Comparison of ENCODE assay signal across 8 cellular contexts in the genomic region with DNA sequence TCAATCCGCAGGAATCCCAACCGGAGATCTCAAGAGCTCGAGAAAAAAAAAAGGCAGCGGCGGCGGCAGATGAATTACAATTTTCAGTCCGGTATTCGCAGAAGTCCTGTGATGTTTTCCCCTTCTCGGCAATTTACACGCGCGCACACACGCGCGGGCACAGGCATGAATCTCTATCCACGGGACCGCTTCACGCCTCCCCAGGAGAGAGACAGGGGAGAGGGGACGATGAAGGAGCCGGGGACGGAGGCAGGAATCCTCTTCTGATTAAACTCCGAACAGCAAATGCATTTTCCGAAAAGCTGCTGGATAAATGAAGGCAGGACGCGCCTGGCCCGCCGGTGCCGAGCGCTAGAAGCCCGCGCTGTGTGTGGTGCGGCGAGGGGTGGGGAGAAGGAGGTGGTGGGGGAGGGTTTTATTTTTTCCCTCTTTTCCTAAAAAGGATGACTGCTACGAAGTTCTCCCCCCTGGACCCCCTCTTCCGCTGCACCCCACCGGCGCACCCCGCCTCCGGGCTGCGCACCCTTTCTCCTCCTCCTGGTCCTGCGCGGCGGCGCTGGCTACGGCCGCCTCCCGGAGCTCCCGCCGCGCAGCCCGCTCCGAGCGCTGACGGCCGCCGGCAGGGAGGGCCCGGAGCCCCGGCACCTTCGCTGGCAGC. TPM values are rescaled to one million over a fixed set of nuclear protein-coding genes. Genes with fewer than 3 reads are reported as not detected.
DNase-seq lines count a peak whose midpoint lies in the region; ATAC-seq and TF ChIP-seq lines count a peak whose summit lies in the region.

A gene (minus strand): TSS at position 387 of the 658 bp plus-strand sequence.

- H3K4me3 ChIP-seq in HCT116 (replicated peaks in 1 of 2; ENCODE audit: low read depth in 1 of 2, low read length in 2 of 2) = peak within 1 kb of the TSS; percentile 68 to 69
- H3K4me3 ChIP-seq in vagina = peak within 1 kb of the TSS; percentile 63 to 84

- H3K27me3 Mint-ChIP-seq in naive thymus-derived CD8-positive, alpha-beta T cell = no peaks in the 10 kb centered on the region

- H3K9me2 ChIP-seq in HCT116 (ENCODE audit: insufficient read depth) = no peaks in the 10 kb centered on the region

- H3K36me3 ChIP-seq in HCT116 (ENCODE audit: control insufficient read depth in 1 of 2, insufficient read depth in 2 of 2, low read length in 2 of 2) = no peaks in the 10 kb centered on the region
- H3K36me3 ChIP-seq in vagina = no peaks in the 10 kb centered on the region

- no peak for TF ChIP-seq POLR2A in HCT116 (IDR thresholded peaks at IDR 0.05; ENCODE audit: borderline replicate concordance, extremely low read depth, insufficient read depth, insufficient read length)
- no peak for TF ChIP-seq POLR2A in vagina (IDR thresholded peaks at IDR 0.05)

- H3K79me2 ChIP-seq in HCT116 (ENCODE audit: insufficient read depth, low read length) = no peaks in the 10 kb centered on the region

- H3K27ac Mint-ChIP-seq in naive thymus-derived CD8-positive, alpha-beta T cell = peak within 1 kb of the TSS; percentile 87 to 97 (median 96)

- H3K27me3 ChIP-seq in HCT116 (ENCODE audit: insufficient read depth, low read length) = 0 out of 2 replicates have a peak, but pooled peaks cover 7% of the 10 kb centered on the region
- H3K27me3 ChIP-seq in vagina = no peaks in the 10 kb centered on the region

- BruUV-seq in HCT116 (replicated peaks; lab: Mats Ljungman, UMichigan) = no TSS peak

- H3K27ac ChIP-seq in HCT116 (ENCODE audit: low read depth, low read length) = peak within 1 kb of the TSS; percentile 43; the same call in 1 of the 2 replicates
- H3K27ac ChIP-seq in vagina = peak within 1 kb of the TSS; percentile 93

- peaks cover 0 to 15% (median 5%) of the 10 kb centered on the region in 3 donors for H3K36me3 Mint-ChIP-seq in naive thymus-derived CD8-positive, alpha-beta T cell

- ATAC-seq in HCT116 = peak; percentile 63
- ATAC-seq in naive thymus-derived CD8-positive, alpha-beta T cell = peak; percentile 27 to 43

- RAD21 ChIA-PET in HCT116 (lab: Charles Lee; ENCODE audit: low non-redundant PET in 1 of 2, low total read pairs in 2 of 2, uncharacterized antibody in 2 of 2, unreplicated experiment in 2 of 2) = interaction anchor here in 1 of 2 experiments (0.5 kb wide), 1 partner anchor 24 kb away, joined by 3 read pairs; no protein-coding TSS in a partner anchor

- peak within 1 kb of the TSS; percentile 89 to 100 (median 99) for H3K4me3 Mint-ChIP-seq in naive thymus-derived CD8-positive, alpha-beta T cell

- DNase-seq in NCI-H1436 (lab: John Stamatoyannopoulos, UW) = peak; percentile 14
- DNase-seq in NCI-H1436 treated with DMSO at 0.1 percent for 48 hours (lab: John Stamatoyannopoulos, UW) = no peak
- no peak for DNase-seq in HCT116 (ENCODE audit: low read depth, low spot score)
- DNase-seq in NCI-H1105 (lab: John Stamatoyannopoulos, UW) = peak; percentile 56
- DNase-seq in activated T-cell treated with anti-CD3 and anti-CD28 coated beads for 4 hours = peak; percentile 33
- peak; percentile 40 for DNase-seq in fibroblast of peridontal ligament (ENCODE audit: extremely low read depth)
- peak in 4 of 10 donors; percentile 44 to 70 (median 58) for DNase-seq in naive thymus-derived CD8-positive, alpha-beta T cell
- no peak for DNase-seq in vagina (ENCODE audit: extremely low spot score in 2 of 2)

- CTCF ChIA-PET in HCT116 (lab: Charles Lee) = interaction anchor here (0.7 to 1.7 kb wide), 3 partner anchors 12 to 304 kb away, joined by 3 to 4 read pairs (median 3); no protein-coding TSS in a partner anchor

- no peaks in the 10 kb centered on the region for H4K20me1 ChIP-seq in HCT116 (ENCODE audit: insufficient read depth)

- H3K4me1 Mint-ChIP-seq in naive thymus-derived CD8-positive, alpha-beta T cell = peaks cover 20 to 70% (median 48%) of the 10 kb centered on the region in 4 donors

- no peaks in the 10 kb centered on the region for H3K9me3 Mint-ChIP-seq in naive thymus-derived CD8-positive, alpha-beta T cell

- peak within 1 kb of the TSS; percentile 59 for H3K9ac ChIP-seq in HCT116 (ENCODE audit: low read length)

- intact Hi-C loops in HCT116 (cut with micrococcal nuclease) (loop anchor here (5.0 to 10.0 kb wide), 2 partner anchors 118 to 835 kb away; no protein-coding TSS in a partner anchor), vagina (cut with DNase I) (loop anchor here (5.0 to 10.0 kb wide), 3 partner anchors 55 to 292 kb away; no protein-coding TSS in a partner anchor)

- POLR2A ChIA-PET in HCT116 (lab: Charles Lee) = no interaction called here
- POLR2A ChIA-PET in naive thymus-derived CD8-positive, alpha-beta T cell (lab: Charles Lee) = interaction anchor here (0.6 to 3.9 kb wide), 28 partner anchors 9 to 797 kb away, joined by 3 to 58 read pairs (median 4); a partner anchor contains a TSS

- H3K4me1 ChIP-seq in HCT116 (ENCODE audit: control insufficient read depth in 1 of 2, insufficient read depth in 2 of 2, low read length in 2 of 2) = peaks cover 5 to 24% of the 10 kb centered on the region in 2 experiments; a peak in 2 of 4 replicates
- peaks cover 36% of the 10 kb centered on the region for H3K4me1 ChIP-seq in vagina

- peak within 1 kb of the TSS; percentile 95 for H2AFZ ChIP-seq in HCT116 (ENCODE audit: low read depth, low read length, poor library complexity, severe bottlenecking)

- no peak for TF ChIP-seq RAD21 in HCT116 (IDR thresholded peaks at IDR 0.05; ENCODE audit: low read depth)

- H3K9me3 ChIP-seq in HCT116 (ENCODE audit: control insufficient read depth in 1 of 2, insufficient read depth in 1 of 2, low read depth in 1 of 2, low read length in 2 of 2) = no peaks in the 10 kb centered on the region
- H3K9me3 ChIP-seq in vagina = no peaks in the 10 kb centered on the region

- peak within 1 kb of the TSS; percentile 98 for H3K4me2 ChIP-seq in HCT116 (ENCODE audit: low read length)

- TF ChIP-seq CTCF in HCT116 (IDR thresholded peaks at IDR 0.05 in 2 of 3, conservative IDR thresholded peaks at IDR 0.05 in 1 of 3; ENCODE audit: borderline replicate concordance in 1 of 3, insufficient read depth in 1 of 3, low read depth in 2 of 3, low read length in 2 of 3) (no peak), vagina (IDR thresholded peaks at IDR 0.05) (no peak)

TF ChIP-seq in HCT116, 20 proteins besides CTCF, POLR2A, EP300 and RAD21:
- TF ChIP-seq SIN3A (IDR thresholded peaks at IDR 0.05; ENCODE audit: low read depth) = no peak
- TF ChIP-seq EZH2phosphoT487 (IDR thresholded peaks at IDR 0.05; ENCODE audit: borderline replicate concordance) = no peak
- no peak for TF ChIP-seq TCF7L2 (IDR thresholded peaks at IDR 0.05; ENCODE audit: borderline replicate concordance, extremely low read depth, insufficient read depth, insufficient read length)
- TF ChIP-seq EGR1 (IDR thresholded peaks at IDR 0.05; ENCODE audit: low read depth) = no peak
- TF ChIP-seq, protein P1, sequence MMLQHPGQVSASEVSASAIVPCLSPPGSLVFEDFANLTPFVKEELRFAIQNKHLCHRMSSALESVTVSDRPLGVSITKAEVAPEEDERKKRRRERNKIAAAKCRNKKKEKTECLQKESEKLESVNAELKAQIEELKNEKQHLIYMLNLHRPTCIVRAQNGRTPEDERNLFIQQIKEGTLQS (IDR thresholded peaks at IDR 0.05) = no peak
- no peak for TF ChIP-seq ZFX (IDR thresholded peaks at IDR 0.05)
- TF ChIP-seq, protein P2, sequence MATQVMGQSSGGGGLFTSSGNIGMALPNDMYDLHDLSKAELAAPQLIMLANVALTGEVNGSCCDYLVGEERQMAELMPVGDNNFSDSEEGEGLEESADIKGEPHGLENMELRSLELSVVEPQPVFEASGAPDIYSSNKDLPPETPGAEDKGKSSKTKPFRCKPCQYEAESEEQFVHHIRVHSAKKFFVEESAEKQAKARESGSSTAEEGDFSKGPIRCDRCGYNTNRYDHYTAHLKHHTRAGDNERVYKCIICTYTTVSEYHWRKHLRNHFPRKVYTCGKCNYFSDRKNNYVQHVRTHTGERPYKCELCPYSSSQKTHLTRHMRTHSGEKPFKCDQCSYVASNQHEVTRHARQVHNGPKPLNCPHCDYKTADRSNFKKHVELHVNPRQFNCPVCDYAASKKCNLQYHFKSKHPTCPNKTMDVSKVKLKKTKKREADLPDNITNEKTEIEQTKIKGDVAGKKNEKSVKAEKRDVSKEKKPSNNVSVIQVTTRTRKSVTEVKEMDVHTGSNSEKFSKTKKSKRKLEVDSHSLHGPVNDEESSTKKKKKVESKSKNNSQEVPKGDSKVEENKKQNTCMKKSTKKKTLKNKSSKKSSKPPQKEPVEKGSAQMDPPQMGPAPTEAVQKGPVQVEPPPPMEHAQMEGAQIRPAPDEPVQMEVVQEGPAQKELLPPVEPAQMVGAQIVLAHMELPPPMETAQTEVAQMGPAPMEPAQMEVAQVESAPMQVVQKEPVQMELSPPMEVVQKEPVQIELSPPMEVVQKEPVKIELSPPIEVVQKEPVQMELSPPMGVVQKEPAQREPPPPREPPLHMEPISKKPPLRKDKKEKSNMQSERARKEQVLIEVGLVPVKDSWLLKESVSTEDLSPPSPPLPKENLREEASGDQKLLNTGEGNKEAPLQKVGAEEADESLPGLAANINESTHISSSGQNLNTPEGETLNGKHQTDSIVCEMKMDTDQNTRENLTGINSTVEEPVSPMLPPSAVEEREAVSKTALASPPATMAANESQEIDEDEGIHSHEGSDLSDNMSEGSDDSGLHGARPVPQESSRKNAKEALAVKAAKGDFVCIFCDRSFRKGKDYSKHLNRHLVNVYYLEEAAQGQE (IDR thresholded peaks at IDR 0.05; ENCODE audit: low read depth) = no peak
- TF ChIP-seq, protein P3, sequence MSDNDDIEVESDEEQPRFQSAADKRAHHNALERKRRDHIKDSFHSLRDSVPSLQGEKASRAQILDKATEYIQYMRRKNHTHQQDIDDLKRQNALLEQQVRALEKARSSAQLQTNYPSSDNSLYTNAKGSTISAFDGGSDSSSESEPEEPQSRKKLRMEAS (IDR thresholded peaks at IDR 0.05) = no peak
- TF ChIP-seq ZNF274 (IDR thresholded peaks at IDR 0.05; ENCODE audit: low read depth, low read length) = no peak
- TF ChIP-seq ELF1 (IDR thresholded peaks at IDR 0.05; ENCODE audit: borderline replicate concordance, low read depth) = no peak
- TF ChIP-seq CEBPB (IDR thresholded peaks at IDR 0.05; ENCODE audit: low read depth) = no peak
- no peak for TF ChIP-seq SP1 (IDR thresholded peaks at IDR 0.05; ENCODE audit: low read depth)
- TF ChIP-seq SRF (IDR thresholded peaks at IDR 0.05; ENCODE audit: low read depth) = no peak
- TF ChIP-seq POLR2AphosphoS5 (IDR thresholded peaks at IDR 0.05; ENCODE audit: low read depth, low read length) = no peak
- no peak for TF ChIP-seq CBX3 (IDR thresholded peaks at IDR 0.05; ENCODE audit: low read depth)
- no peak for TF ChIP-seq FOSL1 (IDR thresholded peaks at IDR 0.05; ENCODE audit: low read depth)
- no peak for TF ChIP-seq EZH2 (IDR thresholded peaks at IDR 0.05)

RNA-seq across cellular contexts. Expression of the gene that starts here (rescaled TPM):
- 2.5 TPM for total RNA-seq in HCT116 (2021; ENCODE audit: unreplicated experiment)
- polyA plus RNA-seq in HCT116 (2012) = 0.37 and 0.44 TPM in 2 replicates
- 10 to 100 TPM; 32.9 to 33.1 TPM for total RNA-seq in naive thymus-derived CD8-positive, alpha-beta T cell
- 10 to 100 TPM; 24.3 to 40.2 (median 31.3) TPM for polyA plus RNA-seq in naive thymus-derived CD8-positive, alpha-beta T cell
- total RNA-seq in vagina = 18.7 TPM

Comparison
In these comparisons a context has a peak if more than half of its experiments do, and no peak if none do; other contexts are left out.
1. DNase-seq: peak in NCI-H1436 (single experiment), NCI-H1105 (single experiment), activated T-cell treated with anti-CD3 and anti-CD28 coated beads for 4 hours (single experiment) and fibroblast of peridontal ligament (single experiment); none in NCI-H1436 treated with DMSO at 0.1 percent for 48 hours (single experiment), HCT116 (single experiment) and vagina (0 of 2).